In the genomic region with DNA sequence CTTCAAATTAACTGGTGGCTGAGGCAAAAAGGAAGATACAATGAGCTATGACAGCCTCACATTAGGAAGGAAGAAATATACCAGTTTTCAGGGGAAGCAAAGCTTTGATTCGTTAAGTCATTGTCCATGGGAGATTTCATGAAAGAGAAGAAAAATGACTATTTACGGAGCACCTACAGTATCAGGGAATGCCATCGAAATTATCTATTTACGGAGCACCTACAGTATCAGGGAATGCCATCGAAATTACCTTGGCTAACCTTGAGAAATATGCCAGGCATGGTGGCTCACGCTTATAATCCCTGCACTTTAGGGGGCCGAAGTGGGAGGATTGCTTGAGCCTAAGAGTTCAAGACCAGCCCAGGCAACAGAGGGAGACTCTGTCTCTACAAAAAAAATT, we compare ENCODE assay signal across 39 cellular contexts.
"Had no signal": no experiment of that assay in that cellular context is flagged by ENCODE, and none has a peak within 500 bp of the region (broad histone marks: within the 10 kb centered on the region; RNA-seq: fewer than 3 reads in every experiment).

No MANE protein-coding gene starts in this region.

- DNase-seq: activated effector memory CD4-positive, alpha-beta T cell treated with anti-CD3 and anti-CD28 coated beads, Interleukin-2, amount 50 U/mL, for 16 hours; activated effector memory CD4-positive, alpha-beta T cell treated with Interleukin-2 at 50 U/mL for 16 hours; activated gamma-delta T cell; activated gamma-delta T cell treated with Interleukin-2 at 50 U/mL for 16 hours; activated naive CD4-positive, alpha-beta T cell; activated naive CD4-positive, alpha-beta T cell treated with anti-CD3 and anti-CD28 coated beads for 36 hours; activated naive CD4-positive, alpha-beta T cell treated with anti-CD3 and anti-CD28 coated beads, Interleukin-2, amount 10 ng/mL, durations not matched to agents 7 days and 5 days; activated naive CD4-positive, alpha-beta T cell treated with anti-CD3 and anti-CD28 coated beads, Interleukin-2, amount 50 U/mL, for 16 hours; activated naive CD8-positive, alpha-beta T cell treated with anti-CD3 and anti-CD28 coated beads for 36 hours; activated naive CD8-positive, alpha-beta T cell treated with anti-CD3 and anti-CD28 coated beads, Interleukin-2, amount 10 ng/mL, durations not matched to agents 7 days and 5 days; activated naive CD8-positive, alpha-beta T cell treated with anti-CD3 and anti-CD28 coated beads, Interleukin-2, amount 50 U/mL, for 24 hours; activated T-cell treated with anti-CD3 and anti-CD28 coated beads, Interleukin-2, amount 50 U/mL, for 1 hour; activated T-cell treated with anti-CD3 and anti-CD28 coated beads, Interleukin-2, amount 50 U/mL, for 24 hours; activated T-cell treated with anti-CD3 and anti-CD28 coated beads, Interleukin-2, amount 50 U/mL, for 4 hours; activated T-cell treated with anti-CD3 and anti-CD28 coated beads, Interleukin-2, amount 50 U/mL, for 48 hours; activated T-cell treated with anti-CD3 and anti-CD28 coated beads, Interleukin-2, amount 50 U/mL, for 72 hours; adrenal gland; amniotic stem cell; amygdala; anterior cingulate cortex; aorta; body of pancreas; brain microvascular endothelial cell; caudate nucleus; central memory CD4-positive, alpha-beta T cell; cerebellar nuclear complex had no signal

- H3K4me1 ChIP-seq: ascending aorta, body of pancreas, breast epithelium had no signal

- H3K27me3 Mint-ChIP-seq: activated naive CD4-positive, alpha-beta T cell treated with anti-CD3 and anti-CD28 coated beads, Interleukin-2, amount 50 U/mL, for 24 hours; activated naive CD8-positive, alpha-beta T cell; activated naive CD8-positive, alpha-beta T cell treated with anti-CD3 and anti-CD28 coated beads for 36 hours; activated naive CD8-positive, alpha-beta T cell treated with anti-CD3 and anti-CD28 coated beads, Interleukin-2, amount 50 U/mL, for 24 hours; activated T-helper 17 cell treated with anti-CD3 and anti-CD28 coated beads, Interleukin-2, amount 50 U/mL, for 72 hours; central memory CD8-positive, alpha-beta T cell had no signal

- FAIRE-seq: bronchial epithelial cell, colon had no signal

- H3K36me3 ChIP-seq: adrenal gland, ascending aorta, brain microvascular endothelial cell, breast epithelium, cardiac muscle cell had no signal

- H3K27me3 ChIP-seq: ascending aorta, body of pancreas, brain microvascular endothelial cell, cardiac muscle cell had no signal

- H3K4me3 ChIP-seq: adrenal gland, ascending aorta, body of pancreas, breast epithelium, cardiac muscle cell had no signal

- H3K4me1 Mint-ChIP-seq: activated naive CD4-positive, alpha-beta T cell treated with anti-CD3 and anti-CD28 coated beads, Interleukin-2, amount 10 ng/mL, durations not matched to agents 7 days and 5 days; activated naive CD4-positive, alpha-beta T cell treated with anti-CD3 and anti-CD28 coated beads, Interleukin-2, amount 50 U/mL, for 24 hours; activated T-helper 17 cell treated with anti-CD3 and anti-CD28 coated beads, Interleukin-2, amount 50 U/mL, for 72 hours; central memory CD8-positive, alpha-beta T cell had no signal

- H3K4me3 Mint-ChIP-seq: activated naive CD4-positive, alpha-beta T cell treated with anti-CD3 and anti-CD28 coated beads for 36 hours; activated naive CD4-positive, alpha-beta T cell treated with anti-CD3 and anti-CD28 coated beads, Interleukin-2, amount 10 ng/mL, durations not matched to agents 7 days and 5 days; activated naive CD4-positive, alpha-beta T cell treated with anti-CD3 and anti-CD28 coated beads, Interleukin-2, amount 50 U/mL, for 24 hours; activated naive CD8-positive, alpha-beta T cell; activated naive CD8-positive, alpha-beta T cell treated with anti-CD3 and anti-CD28 coated beads for 36 hours; activated naive CD8-positive, alpha-beta T cell treated with anti-CD3 and anti-CD28 coated beads, Interleukin-2, amount 10 ng/mL, durations not matched to agents 7 days and 5 days; activated naive CD8-positive, alpha-beta T cell treated with anti-CD3 and anti-CD28 coated beads, Interleukin-2, amount 50 U/mL, for 24 hours; activated T-cell treated with anti-CD3 and anti-CD28 coated beads, Interleukin-2, amount 50 U/mL, for 24 hours; activated T-cell treated with anti-CD3 and anti-CD28 coated beads, Interleukin-2, amount 50 U/mL, for 4 hours; activated T-cell treated with anti-CD3 and anti-CD28 coated beads, Interleukin-2, amount 50 U/mL, for 72 hours; activated T-helper 1 cell treated with anti-CD3 and anti-CD28 coated beads, Interleukin-12 subunit alpha, Interleukin-12 subunit beta, Interleukin-2, Interleukin-4 antibody, amounts not matched to agents 30 ng/mL and 10 ng/mL and 1 ng/mL, durations not matched to agents 14 hours and 24 hours and 36 hours; activated T-helper 17 cell treated with anti-CD3 and anti-CD28 coated beads, Interleukin-2, amount 50 U/mL, for 72 hours; brain; central memory CD8-positive, alpha-beta T cell had no signal

- ATAC-seq: activated naive CD4-positive, alpha-beta T cell treated with anti-CD3 and anti-CD28 coated beads, Interleukin-2, amount 50 U/mL, for 72 hours; activated naive CD8-positive, alpha-beta T cell treated with anti-CD3 and anti-CD28 coated beads, Interleukin-2, amount 50 U/mL, for 24 hours; activated T-cell treated with anti-CD3 and anti-CD28 coated beads, Interleukin-2, amount 50 U/mL, for 4 hours; activated T-cell treated with anti-CD3 and anti-CD28 coated beads, Interleukin-2, amount 50 U/mL, for 72 hours; activated T-helper 17 cell treated with anti-CD3 and anti-CD28 coated beads, Interleukin-2, amount 50 U/mL, for 72 hours; body of pancreas had no signal

- H3K27ac Mint-ChIP-seq: activated naive CD4-positive, alpha-beta T cell treated with anti-CD3 and anti-CD28 coated beads for 36 hours; activated naive CD4-positive, alpha-beta T cell treated with anti-CD3 and anti-CD28 coated beads, Interleukin-2, amount 10 ng/mL, durations not matched to agents 7 days and 5 days; activated naive CD4-positive, alpha-beta T cell treated with anti-CD3 and anti-CD28 coated beads, Interleukin-2, amount 50 U/mL, for 24 hours; activated naive CD4-positive, alpha-beta T cell treated with anti-CD3 and anti-CD28 coated beads, Interleukin-2, amount 50 U/mL, for 72 hours; activated naive CD8-positive, alpha-beta T cell; activated naive CD8-positive, alpha-beta T cell treated with anti-CD3 and anti-CD28 coated beads for 36 hours; activated naive CD8-positive, alpha-beta T cell treated with anti-CD3 and anti-CD28 coated beads, Interleukin-2, amount 10 ng/mL, durations not matched to agents 7 days and 5 days; activated naive CD8-positive, alpha-beta T cell treated with anti-CD3 and anti-CD28 coated beads, Interleukin-2, amount 50 U/mL, for 24 hours; activated T-cell treated with anti-CD3 and anti-CD28 coated beads, Interleukin-2, amount 50 U/mL, for 24 hours; activated T-cell treated with anti-CD3 and anti-CD28 coated beads, Interleukin-2, amount 50 U/mL, for 72 hours; activated T-helper 1 cell treated with anti-CD3 and anti-CD28 coated beads, Interleukin-12 subunit alpha, Interleukin-12 subunit beta, Interleukin-2, Interleukin-4 antibody, amounts not matched to agents 30 ng/mL and 10 ng/mL and 1 ng/mL, durations not matched to agents 14 hours and 24 hours and 36 hours; activated T-helper 17 cell treated with anti-CD3 and anti-CD28 coated beads, Interleukin-2, amount 50 U/mL, for 72 hours; activated T-helper 2 cell treated with anti-CD3 and anti-CD28 coated beads, Interferon-gamma antibody, Interleukin-2, Interleukin-4, amounts not matched to agents 10 μg/mL and 5 μg/mL and 100 μg/mL, durations not matched to agents 14 hours and 24 hours and 36 hours; brain had no signal

- H3K27ac ChIP-seq: adrenal gland, ascending aorta, body of pancreas, brain microvascular endothelial cell, breast epithelium, cardiac muscle cell had no signal

- H3K9me3 ChIP-seq: adrenal gland, ascending aorta, body of pancreas, breast epithelium had no signal

- H3K36me3 Mint-ChIP-seq: activated naive CD4-positive, alpha-beta T cell treated with anti-CD3 and anti-CD28 coated beads, Interleukin-2, amount 10 ng/mL, durations not matched to agents 7 days and 5 days; activated naive CD4-positive, alpha-beta T cell treated with anti-CD3 and anti-CD28 coated beads, Interleukin-2, amount 50 U/mL, for 24 hours; activated naive CD4-positive, alpha-beta T cell treated with anti-CD3 and anti-CD28 coated beads, Interleukin-2, amount 50 U/mL, for 72 hours; activated naive CD8-positive, alpha-beta T cell; activated naive CD8-positive, alpha-beta T cell treated with anti-CD3 and anti-CD28 coated beads for 36 hours; activated naive CD8-positive, alpha-beta T cell treated with anti-CD3 and anti-CD28 coated beads, Interleukin-2, amount 10 ng/mL, durations not matched to agents 7 days and 5 days; brain had no signal

- H3K9me3 Mint-ChIP-seq: activated naive CD4-positive, alpha-beta T cell treated with anti-CD3 and anti-CD28 coated beads for 36 hours; activated naive CD4-positive, alpha-beta T cell treated with anti-CD3 and anti-CD28 coated beads, Interleukin-2, amount 10 ng/mL, durations not matched to agents 7 days and 5 days; activated naive CD4-positive, alpha-beta T cell treated with anti-CD3 and anti-CD28 coated beads, Interleukin-2, amount 50 U/mL, for 24 hours; activated naive CD4-positive, alpha-beta T cell treated with anti-CD3 and anti-CD28 coated beads, Interleukin-2, amount 50 U/mL, for 72 hours; activated naive CD8-positive, alpha-beta T cell treated with anti-CD3 and anti-CD28 coated beads for 36 hours; activated naive CD8-positive, alpha-beta T cell treated with anti-CD3 and anti-CD28 coated beads, Interleukin-2, amount 10 ng/mL, durations not matched to agents 7 days and 5 days; activated naive CD8-positive, alpha-beta T cell treated with anti-CD3 and anti-CD28 coated beads, Interleukin-2, amount 50 U/mL, for 24 hours; activated T-cell treated with anti-CD3 and anti-CD28 coated beads, Interleukin-2, amount 50 U/mL, for 24 hours; activated T-cell treated with anti-CD3 and anti-CD28 coated beads, Interleukin-2, amount 50 U/mL, for 4 hours; activated T-cell treated with anti-CD3 and anti-CD28 coated beads, Interleukin-2, amount 50 U/mL, for 72 hours; activated T-helper 1 cell treated with anti-CD3 and anti-CD28 coated beads, Interleukin-12 subunit alpha, Interleukin-12 subunit beta, Interleukin-2, Interleukin-4 antibody, amounts not matched to agents 30 ng/mL and 10 ng/mL and 1 ng/mL, durations not matched to agents 14 hours and 24 hours and 36 hours; activated T-helper 17 cell treated with anti-CD3 and anti-CD28 coated beads, Interleukin-2, amount 50 U/mL, for 72 hours; activated T-helper 2 cell treated with anti-CD3 and anti-CD28 coated beads, Interferon-gamma antibody, Interleukin-2, Interleukin-4, amounts not matched to agents 10 μg/mL and 5 μg/mL and 100 μg/mL, durations not matched to agents 14 hours and 24 hours and 36 hours; central memory CD8-positive, alpha-beta T cell had no signal
